In genomic region chr14:37600880-37601741, GRCh38 we compare ENCODE assay signal across 17 cellular contexts. TPM values are rescaled to one million over a fixed set of nuclear protein-coding genes. Genes with fewer than 3 reads are reported as not detected.
A peak's percentile ranks its signal among the peaks of the same experiment; 100 is the strongest.
DNase-seq lines count a peak whose midpoint lies in the region; ATAC-seq and TF ChIP-seq lines count a peak whose summit lies in the region.
"Had no signal": no experiment of that assay in that cellular context is flagged by ENCODE, and none has a peak within 500 bp of the region (broad histone marks: within the 10 kb centered on the region; RNA-seq: fewer than 3 reads in every experiment).

No MANE protein-coding gene starts in this region.

- no peaks in the 10 kb centered on the region for H3K27me3 Mint-ChIP-seq in Calu3 (ENCODE audit: unreplicated experiment)

- WGBS in stomach, 5 donors = 49 to 60% (median 50%) methylated on average over 4 of the region's 4 CpGs
- WGBS in smooth muscle cell (ENCODE audit: low lambda C conversion rate) = 85% methylated on average over 4 of the region's 4 CpGs

- BruUV-seq in Calu3 (replicated peaks; lab: Mats Ljungman, UMichigan) = no TSS peak

- H3K4me3 ChIP-seq in colonic mucosa (no peak overlapping the region), mucosa of descending colon (no peak overlapping the region), stomach (no peak overlapping the region), smooth muscle cell (no peak overlapping the region)
- H3K4me3 ChIP-seq: A549, BLaER1, SJCRH30 had no signal

- H2AFZ ChIP-seq in smooth muscle cell (ENCODE audit: low read depth) = no peak overlapping the region

- no peaks in the 10 kb centered on the region for H3F3A ChIP-seq in smooth muscle cell (ENCODE audit: low read depth)

- TF ChIP-seq CTCF in Calu3 (IDR thresholded peaks at IDR 0.05; ENCODE audit: unreplicated experiment) (no peak), colonic mucosa (IDR thresholded peaks at IDR 0.05) (no peak), mucosa of descending colon (IDR thresholded peaks at IDR 0.05) (no peak), stomach (IDR thresholded peaks at IDR 0.05) (no peak), smooth muscle cell (IDR thresholded peaks at IDR 0.05; ENCODE audit: borderline replicate concordance, insufficient read depth, poor library complexity, severe bottlenecking) (no peak)

- H3K4me1 ChIP-seq in colonic mucosa (peaks cover 6% of the 10 kb centered on the region), mucosa of descending colon (ENCODE audit: low read depth) (peaks cover 5% of the 10 kb centered on the region), stomach (peaks cover 31 to 43% (median 36%) of the 10 kb centered on the region in 4 donors), smooth muscle cell (ENCODE audit: low read depth) (peaks cover 24% of the 10 kb centered on the region)
- H3K4me1 ChIP-seq: BLaER1, SJCRH30 had no signal

- no peaks in the 10 kb centered on the region for H3K79me2 ChIP-seq in smooth muscle cell (ENCODE audit: low read depth)

- CTCF ChIA-PET in Calu3 (lab: Charles Lee) = interaction anchor here (1.3 kb wide), 1 partner anchor 273 kb away, joined by 3 read pairs; no protein-coding TSS in a partner anchor

- H3K4me2 ChIP-seq in smooth muscle cell = no peak overlapping the region
- H3K4me2 ChIP-seq: A549, BLaER1 had no signal

- H3K27me3 ChIP-seq in colonic mucosa (peaks cover 39% of the 10 kb centered on the region), stomach (peaks cover 7 to 85% (median 60%) of the 10 kb centered on the region in 3 donors), smooth muscle cell (ENCODE audit: low read depth) (peaks cover 100% of the 10 kb centered on the region)
- H3K27me3 ChIP-seq: BLaER1, SJCRH30 had no signal

- DNase-seq in Calu3 (no peak), colonic mucosa (peak; percentile 65), mucosa of descending colon (peak in 1 of 3 donors; percentile 57), stomach (peak; percentile 58), AG08395 (ENCODE audit: low spot score) (no peak), smooth muscle cell (lab: John Stamatoyannopoulos, UW; ENCODE audit: unreplicated experiment) (no peak)
- DNase-seq in stimulated activated effector memory CD8-positive, alpha-beta T cell treated with anti-CD3 and anti-CD28 coated beads, Interleukin-12 subunit alpha, Interleukin-12 subunit beta, amount 100 ng/mL, for 72 hours (ENCODE audit: low spot score in 2 of 2) = no peak
- DNase-seq: CD8-positive, alpha-beta T cell; IMR-90; NCI-H1417 treated with DMSO at 0.1 percent for 48 hours; NCI-H187 treated with DMSO at 0.1 percent for 48 hours; NCI-H345; NCI-H524 treated with DMSO at 0.1 percent for 48 hours; SJCRH30 had no signal

- no peaks in the 10 kb centered on the region for H3K36me3 ChIP-seq in colonic mucosa
- no peaks in the 10 kb centered on the region for H3K36me3 ChIP-seq in mucosa of descending colon (ENCODE audit: low read depth)
- H3K36me3 ChIP-seq in stomach = no peaks in the 10 kb centered on the region
- no peaks in the 10 kb centered on the region for H3K36me3 ChIP-seq in smooth muscle cell (ENCODE audit: low read depth)
- H3K36me3 ChIP-seq: BLaER1, SJCRH30 had no signal

- no peak for TF ChIP-seq POLR2A in stomach (IDR thresholded peaks at IDR 0.05)

- peak overlapping the region in 1 of 2 donors; percentile 32 for H3K9ac ChIP-seq in colonic mucosa (ENCODE audit: low read depth in 2 of 2, low read length in 2 of 2)
- H3K9ac ChIP-seq in smooth muscle cell (ENCODE audit: low read depth) = no peak overlapping the region
- H3K9ac ChIP-seq: BLaER1 had no signal

- peak overlapping the region; percentile 75 for H3K4me3 Mint-ChIP-seq in Calu3 (ENCODE audit: low read depth, unreplicated experiment)
- H3K4me3 Mint-ChIP-seq in stimulated activated effector memory CD8-positive, alpha-beta T cell treated with anti-CD3 and anti-CD28 coated beads, Interleukin-12 subunit alpha, Interleukin-12 subunit beta, amount 100 ng/mL, for 72 hours = no peak overlapping the region
- H3K4me3 Mint-ChIP-seq: CD8-positive, alpha-beta T cell had no signal

- peaks cover 32% of the 10 kb centered on the region for H3K36me3 Mint-ChIP-seq in Calu3 (ENCODE audit: insufficient read depth, unreplicated experiment)
- H3K36me3 Mint-ChIP-seq in stimulated activated effector memory CD8-positive, alpha-beta T cell treated with anti-CD3 and anti-CD28 coated beads, Interleukin-12 subunit alpha, Interleukin-12 subunit beta, amount 100 ng/mL, for 72 hours = no peaks in the 10 kb centered on the region
- H3K36me3 Mint-ChIP-seq: CD8-positive, alpha-beta T cell had no signal

- H3K27ac ChIP-seq in colonic mucosa = no peak overlapping the region
- H3K27ac ChIP-seq in stomach = peak overlapping the region in 3 of 5 donors; percentile 17 to 86 (median 32)
- H3K27ac ChIP-seq in smooth muscle cell (ENCODE audit: low read depth) = no peak overlapping the region
- H3K27ac ChIP-seq: A549, BLaER1, SJCRH30 had no signal

- TF ChIP-seq EP300 in stomach (IDR thresholded peaks at IDR 0.05) = no peak

- intact Hi-C loops in Calu3 (cut with micrococcal nuclease; ENCODE audit: unreplicated experiment) (no loop called here), colonic mucosa (cut with DNase I) (loop anchor here (10.0 kb wide), 1 partner anchor 274 kb away; no protein-coding TSS in a partner anchor), mucosa of descending colon (cut with DNase I, micrococcal nuclease) (no loop called here), stomach (cut with DNase I; ENCODE audit: low total_unique reads) (no loop called here)

- peaks cover 25% of the 10 kb centered on the region for H3K4me1 Mint-ChIP-seq in Calu3 (ENCODE audit: low read depth, unreplicated experiment)
- H3K4me1 Mint-ChIP-seq in stimulated activated effector memory CD8-positive, alpha-beta T cell treated with anti-CD3 and anti-CD28 coated beads, Interleukin-12 subunit alpha, Interleukin-12 subunit beta, amount 100 ng/mL, for 72 hours = peaks cover 6% of the 10 kb centered on the region

- H3K27ac Mint-ChIP-seq in Calu3 (ENCODE audit: unreplicated experiment) = no peak overlapping the region
- no peak overlapping the region for H3K27ac Mint-ChIP-seq in stimulated activated effector memory CD8-positive, alpha-beta T cell treated with anti-CD3 and anti-CD28 coated beads, Interleukin-12 subunit alpha, Interleukin-12 subunit beta, amount 100 ng/mL, for 72 hours
- H3K27ac Mint-ChIP-seq: CD8-positive, alpha-beta T cell had no signal

- no peaks in the 10 kb centered on the region for H3K9me3 Mint-ChIP-seq in Calu3 (ENCODE audit: low read depth, unreplicated experiment)
- peaks cover 4% of the 10 kb centered on the region for H3K9me3 Mint-ChIP-seq in stimulated activated effector memory CD8-positive, alpha-beta T cell treated with anti-CD3 and anti-CD28 coated beads, Interleukin-12 subunit alpha, Interleukin-12 subunit beta, amount 100 ng/mL, for 72 hours

- H3K9me3 ChIP-seq in colonic mucosa = no peaks in the 10 kb centered on the region
- no peaks in the 10 kb centered on the region for H3K9me3 ChIP-seq in mucosa of descending colon
- H3K9me3 ChIP-seq in stomach = no peaks in the 10 kb centered on the region
- H3K9me3 ChIP-seq in smooth muscle cell (replicated peaks; ENCODE audit: low read depth) = no peaks in the 10 kb centered on the region
- H3K9me3 ChIP-seq: A549, SJCRH30 had no signal

- no peaks in the 10 kb centered on the region for H4K20me1 ChIP-seq in smooth muscle cell (ENCODE audit: low read depth)
- H4K20me1 ChIP-seq: BLaER1 had no signal

- peak; percentile 3 for ATAC-seq in mucosa of descending colon
- no peak for ATAC-seq in GM18519 (IDR thresholded peaks at IDR 0.05; ENCODE audit: low FRiP score, unreplicated experiment)
- ATAC-seq in stimulated activated effector memory CD8-positive, alpha-beta T cell treated with anti-CD3 and anti-CD28 coated beads, Interleukin-12 subunit alpha, Interleukin-12 subunit beta, amount 100 ng/mL, for 72 hours = no peak
- ATAC-seq: A549; CD8-positive, alpha-beta T cell had no signal

RNA-seq across cellular contexts. Expression of gene TTC6, which starts 5.7 kb away (rescaled TPM):
- total RNA-seq in Calu3 (2022) (13.4 and 13.8 TPM in 2 replicates), colonic mucosa (1 to 10 TPM; 4.5 to 4.7 TPM), mucosa of descending colon (1 to 10 TPM; 1.7 to 9.2 (median 4.8) TPM), stomach (100 to 1,000 TPM in 1 of 5 donors, 10 to 100 TPM in 4; 20.6 to 184 (median 22.8) TPM), smooth muscle cell (not detected in 2 replicates)
- polyA plus RNA-seq in stomach (1 to 10 TPM in 2 of 3 donors, under 1 TPM in 1; 0.92 to 8.5 (median 8.3) TPM), smooth muscle cell (not detected in 2 replicates)
- total RNA-seq: CD8-positive, alpha-beta T cell had no signal

RNA-seq across cellular contexts. Expression of gene FOXA1, which starts 6.1 kb away (rescaled TPM):
- total RNA-seq in Calu3 (2022) = 108 and 131 TPM in 2 replicates
- total RNA-seq in colonic mucosa = 10 to 100 TPM; 70.5 to 87.7 TPM
- total RNA-seq in mucosa of descending colon = 10 to 100 TPM; 21.1 to 73.3 (median 64.5) TPM
- 100 to 1,000 TPM in 2 of 5 donors, 10 to 100 TPM in 2, under 1 TPM in 1; 0.58 to 147 (median 70.5) TPM for total RNA-seq in stomach
- polyA plus RNA-seq in stomach = 10 to 100 TPM; 17.4 to 29.4 (median 24.3) TPM
- total RNA-seq in smooth muscle cell = 0.18 and 0.99 TPM in 2 replicates
- 0.74 TPM in 1 of 2 replicates, not detected in the other for polyA plus RNA-seq in smooth muscle cell
- total RNA-seq: CD8-positive, alpha-beta T cell had no signal

Comparison
In these comparisons a context has a peak if more than half of its experiments do, and no peak if none do; other contexts are left out.
1. DNase-seq: peak in colonic mucosa (single experiment) and stomach (single experiment); none in Calu3 (single experiment), AG08395 (single experiment), smooth muscle cell (single experiment) and stimulated activated effector memory CD8-positive, alpha-beta T cell treated with anti-CD3 and anti-CD28 coated beads, Interleukin-12 subunit alpha, Interleukin-12 subunit beta, amount 100 ng/mL, for 72 hours (0 of 2).
2. H3K27ac ChIP-seq: peak in stomach (3 of 5); none in colonic mucosa (single experiment) and smooth muscle cell (single experiment).